Comparison of ENCODE assay signal across 8 cellular contexts in genomic region chr22:39177791-39178190, GRCh38. TPM values are rescaled to one million over a fixed set of nuclear protein-coding genes. Genes with fewer than 3 reads are reported as not detected.
DNase-seq lines count a peak whose midpoint lies in the region; ATAC-seq, FAIRE-seq and TF ChIP-seq lines count a peak whose summit lies in the region.

No MANE protein-coding gene starts in this region.

- TF ChIP-seq CTCF in A549 (IDR thresholded peaks at IDR 0.05), result no peak

- CTCF ChIA-PET in A549 (lab: Yijun Ruan, JAX), result interaction anchor here (1.8 kb wide), 1 partner anchor 133 kb away, joined by 4 read pairs; no protein-coding TSS in a partner anchor

- no peaks in the 10 kb centered on the region for H3K27me3 ChIP-seq in SJSA1 (replicated peaks)
- no peaks in the 10 kb centered on the region for H3K27me3 ChIP-seq in right cardiac atrium (ENCODE audit: control insufficient read depth, insufficient read depth)

- FAIRE-seq in A549 (lab: Jason Lieb, UNC), result no peak

- POLR2A ChIA-PET in A549 (lab: Yijun Ruan, JAX), result no interaction called here

- H3K36me3 ChIP-seq in SJSA1, result no peaks in the 10 kb centered on the region

- H3K4me1 ChIP-seq in A549 (peaks cover 47% of the 10 kb centered on the region), SJSA1 (replicated peaks) (peaks cover 68% of the 10 kb centered on the region), right cardiac atrium (ENCODE audit: control insufficient read depth, insufficient read depth, low read length) (peaks cover 32% of the 10 kb centered on the region)

- no peak overlapping the region for H3K4me2 ChIP-seq in A549

- H3K9me3 ChIP-seq in A549 (no peaks in the 10 kb centered on the region), SJSA1 (replicated peaks) (no peaks in the 10 kb centered on the region; the same call in 1 of the 2 replicates), right cardiac atrium (ENCODE audit: control insufficient read depth, low read length) (no peaks in the 10 kb centered on the region)

- ATAC-seq in A549, result no peak
- peak in 1 of 2 donors; percentile 7 for ATAC-seq in right cardiac atrium
- ATAC-seq in HG03432 (IDR thresholded peaks at IDR 0.05; ENCODE audit: unreplicated experiment), result no peak
- no peak for ATAC-seq in GM18511 (IDR thresholded peaks at IDR 0.05; ENCODE audit: unreplicated experiment)

- no peak for TF ChIP-seq EP300 in A549 (IDR thresholded peaks at IDR 0.05)

- no peak for TF ChIP-seq RAD21 in A549 (conservative IDR thresholded peaks at IDR 0.05 in 1 of 2, IDR thresholded peaks at IDR 0.05 in 1 of 2)

- no peak overlapping the region for H3K4me3 ChIP-seq in A549
- H3K4me3 ChIP-seq in SJSA1, result no peak overlapping the region
- H3K4me3 ChIP-seq in right cardiac atrium (ENCODE audit: low read length), result no peak overlapping the region

- no peak for TF ChIP-seq POLR2A in A549 (IDR thresholded peaks at IDR 0.05; ENCODE audit: low read length)

- no peak for DNase-seq in A549 (ENCODE audit: low read depth in 1 of 2, low spot score in 1 of 2)
- DNase-seq in SJSA1 (ENCODE audit: low read depth in 1 of 2, low spot score in 2 of 2), result peak in 1 of 2 experiments; percentile 14
- DNase-seq in right cardiac atrium, result peak in 1 of 3 donors; percentile 63
- DNase-seq in posterior vena cava (ENCODE audit: low spot score), result peak; percentile 77
- no peak for DNase-seq in posterior cingulate gyrus
- no peak for DNase-seq in LoVo (ENCODE audit: low spot score)

- 100% methylated on average over 1 of the region's 9 CpGs for WGBS in A549 (ENCODE audit: missing lambda C conversion rate)
- 73% methylated on average over 9 of the region's 9 CpGs for WGBS in right cardiac atrium

- intact Hi-C loops in right cardiac atrium (cut with DNase I) (loop anchor here (5.0 to 10.0 kb wide), 4 partner anchors 55 to 67 kb away; partner anchors contain the start of gene PDGFB (in 1 of the 4)), posterior vena cava (cut with DNase I) (no loop called here), posterior cingulate gyrus (cut with DNase I) (no loop called here)

- H3K27ac ChIP-seq in A549 (peak overlapping the region; percentile 92 to 95), SJSA1 (peak overlapping the region; percentile 96), right cardiac atrium (ENCODE audit: low read length) (peak overlapping the region; percentile 76)

TF ChIP-seq in A549, 52 proteins besides CTCF, POLR2A, EP300 and RAD21:
- TF ChIP-seq HOXA7 (CRISPR knock-in tag; IDR thresholded peaks at IDR 0.05), result no peak
- no peak for TF ChIP-seq EHMT2 (IDR thresholded peaks at IDR 0.05; ENCODE audit: low read depth)
- no peak for TF ChIP-seq HEYL (CRISPR knock-in tag; IDR thresholded peaks at IDR 0.05)
- TF ChIP-seq KDM5A (IDR thresholded peaks at IDR 0.05), result no peak
- no peak for TF ChIP-seq ZSCAN20 (CRISPR knock-in tag; IDR thresholded peaks at IDR 0.05)
- TF ChIP-seq GATA3 (IDR thresholded peaks at IDR 0.05; ENCODE audit: borderline replicate concordance), result no peak
- no peak for TF ChIP-seq FOXS1 (CRISPR knock-in tag; IDR thresholded peaks at IDR 0.05)
- TF ChIP-seq CHD4 (IDR thresholded peaks at IDR 0.05; ENCODE audit: borderline replicate concordance), result no peak
- no peak for TF ChIP-seq RFX5 (IDR thresholded peaks at IDR 0.05)
- TF ChIP-seq ZFP36 (IDR thresholded peaks at IDR 0.05; ENCODE audit: borderline replicate concordance, partially characterized antibody), result no peak
- TF ChIP-seq MAZ (IDR thresholded peaks at IDR 0.05; ENCODE audit: borderline replicate concordance, low read depth, low read length), result no peak

RNA-seq across cellular contexts. Expression of gene CBX7, which starts 25.3 kb away (rescaled TPM):
- polyA plus RNA-seq in A549 (2011; rRNA removed), result 0.79 and 1.3 TPM in 2 replicates
- 1.2 and 1.8 TPM in 2 replicates for polyA plus RNA-seq in A549 (2012; cell fraction: cytosol; rRNA removed)
- polyA plus RNA-seq in A549 (2012; cell fraction: nucleus; rRNA removed), result 5.3 and 5.5 TPM in 2 replicates
- 2.0 to 2.5 TPM (median 2.3 TPM) in 3 replicates for polyA plus RNA-seq in A549 (2017; fragmentation: RNase III; extraction: RNeasy Plus Mini Kit Qiagen cat#74134 plus additional on column Dnase treatment)
- 1.5 and 1.7 TPM in 2 replicates for polyA minus RNA-seq in A549 (2011; rRNA and poly(A)+ RNA removed)
- total RNA-seq in SJSA1 (2014; rRNA removed; shearing (Covaris generic)), result 5.5 and 6.3 TPM in 2 replicates
- total RNA-seq in right cardiac atrium, result 10 to 100 TPM; 68.1 to 97.9 (median 78.7) TPM
- 69.0 TPM for polyA plus RNA-seq in right cardiac atrium
- 10 to 100 TPM; 50.2 to 55.8 TPM for total RNA-seq in posterior vena cava

Comparison
In these comparisons a context has a peak if more than half of its experiments do, and no peak if none do; other contexts are left out.
1. intact Hi-C loops: an anchor here in right cardiac atrium (5.0 to 10.0 kb wide); none called in posterior vena cava and posterior cingulate gyrus.